In the genomic region with DNA sequence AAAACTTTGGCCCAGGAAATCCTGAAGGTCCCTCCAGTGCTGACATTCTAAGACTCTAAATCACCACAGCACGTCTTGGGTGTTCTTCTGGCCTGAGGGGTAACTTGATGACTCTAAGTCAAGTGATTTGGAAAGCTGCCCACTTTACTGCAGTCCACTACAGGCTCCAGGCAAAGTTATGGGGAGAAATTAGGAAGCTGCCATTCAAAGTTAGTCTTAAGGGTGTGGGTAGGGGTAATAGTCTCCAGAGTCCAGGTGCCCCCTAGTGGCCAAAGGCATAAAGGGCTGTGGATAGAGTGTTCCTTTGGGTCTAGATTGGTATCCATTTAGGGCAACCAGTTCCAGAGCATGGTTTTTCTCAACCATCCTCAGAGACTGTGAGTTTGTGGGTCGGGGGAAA, we compare ENCODE assay signal across 8 cellular contexts. TPM values are rescaled to one million over a fixed set of nuclear protein-coding genes. Genes with fewer than 3 reads are reported as not detected.
A peak's percentile ranks its signal among the peaks of the same experiment; 100 is the strongest.
DNase-seq lines count a peak whose midpoint lies in the region; ATAC-seq and TF ChIP-seq lines count a peak whose summit lies in the region.

No MANE protein-coding gene starts in this region.

- no peak overlapping the region for H3K4me3 ChIP-seq in aorta (ENCODE audit: low read length in 2 of 2)

- no peak overlapping the region for H3K4me3 Mint-ChIP-seq in activated naive CD4-positive, alpha-beta T cell treated with anti-CD3 and anti-CD28 coated beads, Interleukin-2, amount 10 ng/mL, durations not matched to agents 7 days and 5 days
- H3K4me3 Mint-ChIP-seq in progenitor cell of endocrine pancreas (ENCODE audit: low read depth) = no peak overlapping the region

- no peaks in the 10 kb centered on the region for H3K36me3 Mint-ChIP-seq in activated naive CD4-positive, alpha-beta T cell treated with anti-CD3 and anti-CD28 coated beads, Interleukin-2, amount 10 ng/mL, durations not matched to agents 7 days and 5 days
- H3K36me3 Mint-ChIP-seq in progenitor cell of endocrine pancreas (ENCODE audit: insufficient read depth) = no peaks in the 10 kb centered on the region

- no peak overlapping the region for H3K27ac Mint-ChIP-seq in activated naive CD4-positive, alpha-beta T cell treated with anti-CD3 and anti-CD28 coated beads, Interleukin-2, amount 10 ng/mL, durations not matched to agents 7 days and 5 days
- no peak overlapping the region for H3K27ac Mint-ChIP-seq in progenitor cell of endocrine pancreas

- DNase-seq in CD1c-positive myeloid dendritic cell (ENCODE audit: extremely low spot score) = peak; percentile 82
- DNase-seq in KG1 (lab: John Stamatoyannopoulos, UW) = peak; percentile 1
- peak; percentile 86 for DNase-seq in SK-MEL-5 (ENCODE audit: low read depth, low spot score)
- peak; percentile 65 for DNase-seq in activated naive CD4-positive, alpha-beta T cell treated with anti-CD3 and anti-CD28 coated beads, Interleukin-2, amount 10 ng/mL, durations not matched to agents 7 days and 5 days
- DNase-seq in glomerular visceral epithelial cell (ENCODE audit: extremely low spot score) = peak; percentile 51
- peak; percentile 23 for DNase-seq in progenitor cell of endocrine pancreas (ENCODE audit: low spot score, unreplicated experiment)
- peak; percentile 79 to 80 for DNase-seq in aorta

- H3K36me3 ChIP-seq in aorta (ENCODE audit: control insufficient read depth in 1 of 2, insufficient read depth in 2 of 2, low read length in 1 of 2) = no peaks in the 10 kb centered on the region

- peaks cover 3% of the 10 kb centered on the region for H3K27me3 Mint-ChIP-seq in activated naive CD4-positive, alpha-beta T cell treated with anti-CD3 and anti-CD28 coated beads, Interleukin-2, amount 10 ng/mL, durations not matched to agents 7 days and 5 days
- H3K27me3 Mint-ChIP-seq in progenitor cell of endocrine pancreas = no peaks in the 10 kb centered on the region

- H3K9me3 ChIP-seq in aorta (ENCODE audit: control insufficient read depth, low read length) = no peaks in the 10 kb centered on the region

- H3K27me3 ChIP-seq in aorta (ENCODE audit: control insufficient read depth in 1 of 2, insufficient read depth in 2 of 2, low read length in 1 of 2) = no peaks in the 10 kb centered on the region

- in situ Hi-C loops in SK-MEL-5 (cut with HindIII; ENCODE audit: low pct_unique_long_range_greater_than_20kb, low sequenced_read_pairs) = no loop called here

- TF ChIP-seq CTCF in progenitor cell of endocrine pancreas (IDR thresholded peaks at IDR 0.05; ENCODE audit: unreplicated experiment) = peak; percentile 78

- CTCF ChIA-PET in activated naive CD4-positive, alpha-beta T cell treated with anti-CD3 and anti-CD28 coated beads, Interleukin-2, amount 10 ng/mL, durations not matched to agents 7 days and 5 days (lab: Charles Lee) = interaction anchor here (0.7 kb wide), 1 partner anchor 10 kb away, joined by 3 read pairs; no protein-coding TSS in a partner anchor

- no peaks in the 10 kb centered on the region for H3K4me1 ChIP-seq in aorta (ENCODE audit: control insufficient read depth in 1 of 2, insufficient read depth in 2 of 2, low read length in 2 of 2)

- H3K27ac ChIP-seq in aorta (ENCODE audit: low read depth in 1 of 2, low read length in 2 of 2) = no peak overlapping the region

- WGBS in aorta, 2 donors = 14 to 34% methylated on average over 2 of the region's 2 CpGs

- ATAC-seq in GM19328 (IDR thresholded peaks at IDR 0.05; ENCODE audit: unreplicated experiment) (peak; percentile 84), aorta (ENCODE audit: low FRiP score) (peak; percentile 81)

- intact Hi-C loops in aorta (cut with DNase I) = loop anchor here (2.0 to 10.0 kb wide), 3 partner anchors 82 to 168 kb away; no protein-coding TSS in a partner anchor

- H3K9me3 Mint-ChIP-seq in activated naive CD4-positive, alpha-beta T cell treated with anti-CD3 and anti-CD28 coated beads, Interleukin-2, amount 10 ng/mL, durations not matched to agents 7 days and 5 days = no peaks in the 10 kb centered on the region
- peaks cover 5% of the 10 kb centered on the region for H3K9me3 Mint-ChIP-seq in progenitor cell of endocrine pancreas (ENCODE audit: low read depth)

- H3K4me1 Mint-ChIP-seq in activated naive CD4-positive, alpha-beta T cell treated with anti-CD3 and anti-CD28 coated beads, Interleukin-2, amount 10 ng/mL, durations not matched to agents 7 days and 5 days = no peaks in the 10 kb centered on the region
- H3K4me1 Mint-ChIP-seq in progenitor cell of endocrine pancreas (ENCODE audit: low read depth) = no peaks in the 10 kb centered on the region

RNA-seq across cellular contexts. Expression of a gene that starts 38.7 kb away (rescaled TPM):
- 0.13 and 0.53 TPM in 2 replicates for total RNA-seq in SK-MEL-5 (2014; rRNA removed; shearing (Covaris generic))
- polyA plus RNA-seq in SK-MEL-5 (2015; cell fraction: cytosol; rRNA removed) = 0.27 and 0.52 TPM in 2 replicates
- 0.30 and 0.37 TPM in 2 replicates for polyA plus RNA-seq in SK-MEL-5 (2015; cell fraction: nucleus; rRNA removed)
- total RNA-seq in progenitor cell of endocrine pancreas = 9.0 and 11.1 TPM in 2 replicates
- 10 to 100 TPM in 1 of 2 donors, 1 to 10 TPM in 1; 9.2 to 30.6 TPM for total RNA-seq in aorta
- 10 to 100 TPM in 1 of 2 donors, 1 to 10 TPM in 1; 1.6 to 11.1 TPM for polyA plus RNA-seq in aorta

Comparison
In these comparisons a context has a peak if more than half of its experiments do, and no peak if none do; other contexts are left out.
1. DNase-seq: peak in every context shown above with its lines; median percentile 86 in SK-MEL-5; 82 in CD1c-positive myeloid dendritic cell; 80 in aorta; 65 in activated naive CD4-positive, alpha-beta T cell treated with anti-CD3 and anti-CD28 coated beads, Interleukin-2, amount 10 ng/mL, durations not matched to agents 7 days and 5 days; 51 in glomerular visceral epithelial cell; 23 in progenitor cell of endocrine pancreas; 1 in KG1.